In the genomic region with DNA sequence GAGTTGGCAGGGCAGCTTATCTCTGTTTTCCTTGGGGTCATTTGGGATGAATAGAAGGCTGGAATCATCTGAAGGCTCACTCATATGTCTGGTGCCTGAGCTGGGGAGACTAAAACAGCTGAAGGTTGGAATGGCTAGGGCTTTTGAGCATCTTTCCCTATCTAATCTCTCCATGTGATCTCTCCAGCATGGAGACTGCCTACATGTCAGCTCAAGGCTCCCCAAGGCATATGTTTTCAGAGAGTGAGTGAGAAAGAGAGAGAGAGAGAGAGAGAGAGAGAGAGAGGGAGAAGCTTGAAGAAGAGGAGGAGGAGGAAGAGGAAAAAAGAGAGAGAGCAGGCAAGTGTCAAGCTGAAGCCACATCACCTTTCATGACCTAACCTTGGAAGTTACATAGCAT, we compare ENCODE assay signal across 7 cellular contexts.
"Had no signal": no experiment of that assay in that cellular context is flagged by ENCODE, and none has a peak within 500 bp of the region (broad histone marks: within the 10 kb centered on the region; RNA-seq: fewer than 3 reads in every experiment).

No MANE protein-coding gene starts in this region.

- H3K36me3 Mint-ChIP-seq: IgD-negative memory B cell had no signal

- H3K9me3 Mint-ChIP-seq: GM23338, H9, HFFc6 had no signal

- H3K27ac Mint-ChIP-seq: GM23338, H9, HFFc6, IgD-negative memory B cell had no signal

- H3K4me3 ChIP-seq: GM23338 had no signal

- H3K4me3 Mint-ChIP-seq: GM23338, H9, HFFc6, IgD-negative memory B cell had no signal

- H3K27ac ChIP-seq: HL-60 had no signal

- H3K4me1 Mint-ChIP-seq: IgD-negative memory B cell had no signal

- DNase-seq: H9, HCEC 1CT, HFFc6, KBM-7 had no signal
